Comparison of ENCODE assay signal across 9 cellular contexts in the genomic region with DNA sequence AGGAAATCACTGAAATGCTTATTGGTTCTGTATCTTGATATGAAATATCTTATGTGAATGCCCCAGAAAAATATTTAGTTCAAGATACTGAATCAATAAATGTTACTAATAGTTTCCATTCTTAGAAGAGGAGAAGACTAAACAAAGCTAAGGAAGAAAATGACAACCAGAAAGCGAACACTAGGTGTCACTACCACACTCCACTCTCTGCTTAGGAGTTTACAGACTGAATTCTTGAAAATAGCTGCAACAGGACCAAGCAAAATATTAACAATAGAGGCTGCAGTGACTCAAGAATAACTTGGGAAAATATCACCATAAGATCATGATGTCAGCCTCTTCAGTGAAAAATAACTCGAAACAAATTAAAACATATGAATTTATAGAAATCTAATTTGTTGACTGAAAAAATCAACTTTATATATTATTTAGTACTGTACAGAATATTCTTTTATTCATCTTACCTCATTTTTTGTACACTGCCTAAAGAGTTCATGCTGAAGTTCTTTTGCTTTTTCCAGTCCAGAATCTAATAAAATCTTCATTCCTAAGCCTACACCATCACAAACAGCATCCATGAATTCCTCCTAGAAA.
DNase-seq lines count a peak whose midpoint lies in the region; ATAC-seq and TF ChIP-seq lines count a peak whose summit lies in the region.
"Had no signal": no experiment of that assay in that cellular context is flagged by ENCODE, and none has a peak within 500 bp of the region (broad histone marks: within the 10 kb centered on the region; RNA-seq: fewer than 3 reads in every experiment).

No MANE protein-coding gene starts in this region.

- in situ Hi-C loops in GM13977 (cut with MboI; ENCODE audit: low pct_unique_long_range_greater_than_20kb, low sequenced_read_pairs, unreplicated experiment) (no loop called here), astrocyte of the spinal cord (cut with HindIII; ENCODE audit: low sequenced_read_pairs) (no loop called here)

- H3K4me3 Mint-ChIP-seq in CD4-positive, CD25-positive, alpha-beta regulatory T cell = no peak overlapping the region

- H3K36me3 ChIP-seq in CD4-positive, CD25-positive, alpha-beta regulatory T cell (ENCODE audit: control insufficient read depth, insufficient read depth, low read length) = no peaks in the 10 kb centered on the region

- DNase-seq in CD4-positive, CD25-positive, alpha-beta regulatory T cell = peak in 2 of 3 donors; percentile 22 to 59
- DNase-seq in GM13977 (ENCODE audit: low spot score) (peak; percentile 39), NCI-H1694 treated with DMSO at 0.1 percent for 48 hours (lab: John Stamatoyannopoulos, UW) (peak; percentile 40), astrocyte of the spinal cord (ENCODE audit: low read depth, low spot score) (peak; percentile 66), kidney glomerular epithelial cell (lab: John Stamatoyannopoulos, UW) (peak; percentile 71), NCI-H524 treated with DMSO at 0.1 percent for 48 hours (lab: John Stamatoyannopoulos, UW) (no peak)
- no peak for DNase-seq in activated CD4-positive, CD25-positive, alpha-beta regulatory T cell (lab: John Stamatoyannopoulos, UW)
- no peak for DNase-seq in activated T-cell treated with anti-CD3 and anti-CD28 coated beads, Interleukin-2, amount 50 U/mL, for 48 hours

- no peaks in the 10 kb centered on the region for H3K27me3 Mint-ChIP-seq in CD4-positive, CD25-positive, alpha-beta regulatory T cell

- no peak overlapping the region for H3K27ac Mint-ChIP-seq in CD4-positive, CD25-positive, alpha-beta regulatory T cell

- TF ChIP-seq CTCF in GM13977 (IDR thresholded peaks at IDR 0.05; ENCODE audit: extremely low read depth, insufficient read depth, missing control alignments) = peak; percentile 73
- peak; percentile 74 for TF ChIP-seq CTCF in astrocyte of the spinal cord (IDR thresholded peaks at IDR 0.05; ENCODE audit: low read depth, low read length)

- no peaks in the 10 kb centered on the region for H3K4me1 ChIP-seq in CD4-positive, CD25-positive, alpha-beta regulatory T cell (ENCODE audit: control insufficient read depth, insufficient read depth, low read length, poor library complexity, severe bottlenecking)
- H3K4me1 ChIP-seq: SJSA1 had no signal

- H3K9me3 ChIP-seq in CD4-positive, CD25-positive, alpha-beta regulatory T cell (ENCODE audit: control insufficient read depth in 2 of 2, low read length in 2 of 2) = no peaks in the 10 kb centered on the region
- H3K9me3 ChIP-seq: SJSA1 had no signal

- no peaks in the 10 kb centered on the region for H3K36me3 Mint-ChIP-seq in CD4-positive, CD25-positive, alpha-beta regulatory T cell

- H3K4me3 ChIP-seq in CD4-positive, CD25-positive, alpha-beta regulatory T cell (ENCODE audit: low read depth, low read length) = no peak overlapping the region
- H3K4me3 ChIP-seq in astrocyte of the spinal cord (ENCODE audit: low read depth, low read length) = no peak overlapping the region
- H3K4me3 ChIP-seq: SJSA1 had no signal

- no peak overlapping the region for H3K27ac ChIP-seq in CD4-positive, CD25-positive, alpha-beta regulatory T cell (ENCODE audit: insufficient read depth, low read length, poor library complexity, severe bottlenecking)
- H3K27ac ChIP-seq: SJSA1 had no signal

- peaks cover 0 to 21% (median 5%) of the 10 kb centered on the region in 4 donors for H3K4me1 Mint-ChIP-seq in CD4-positive, CD25-positive, alpha-beta regulatory T cell

- no peaks in the 10 kb centered on the region for H3K27me3 ChIP-seq in CD4-positive, CD25-positive, alpha-beta regulatory T cell (ENCODE audit: control insufficient read depth, insufficient read depth, low read length)
- H3K27me3 ChIP-seq: SJSA1 had no signal

- H3K9me3 Mint-ChIP-seq in CD4-positive, CD25-positive, alpha-beta regulatory T cell = no peaks in the 10 kb centered on the region

- ATAC-seq in CD4-positive, CD25-positive, alpha-beta regulatory T cell (ENCODE audit: low read depth in 2 of 2) = no peak

Comparison
In these comparisons a context has a peak if more than half of its experiments do, and no peak if none do; other contexts are left out.
1. DNase-seq: peak in CD4-positive, CD25-positive, alpha-beta regulatory T cell (2 of 3), GM13977 (single experiment), NCI-H1694 treated with DMSO at 0.1 percent for 48 hours (single experiment), astrocyte of the spinal cord (single experiment) and kidney glomerular epithelial cell (single experiment); none in activated CD4-positive, CD25-positive, alpha-beta regulatory T cell (0 of 4), NCI-H524 treated with DMSO at 0.1 percent for 48 hours (single experiment) and activated T-cell treated with anti-CD3 and anti-CD28 coated beads, Interleukin-2, amount 50 U/mL, for 48 hours (0 of 2).